ENCODE assay signal across 1 cellular context in genomic region chr17:30336369-30337171, GRCh38.
A peak's percentile ranks its signal among the peaks of the same experiment; 100 is the strongest.
TF ChIP-seq lines count a peak whose summit lies in the region.

No MANE protein-coding gene starts in this region.

TF ChIP-seq in A549, 52 proteins besides CTCF, POLR2A, EP300 and RAD21 (continued from another document):
- TF ChIP-seq E2F6 (IDR thresholded peaks at IDR 0.05; ENCODE audit: borderline replicate concordance, low read depth): no peak
- TF ChIP-seq ZSCAN20 (CRISPR knock-in tag; IDR thresholded peaks at IDR 0.05): 0 out of 2 replicates have a peak, but pooled peaks have one; percentile 49
- TF ChIP-seq CBX2 (IDR thresholded peaks at IDR 0.05; ENCODE audit: borderline replicate concordance, low read depth): no peak
- no peak; the same call in 1 of the 2 replicates for TF ChIP-seq HOXB5 (CRISPR knock-in tag; IDR thresholded peaks at IDR 0.05)
- peak; percentile 35; the same call in 1 of the 2 replicates for TF ChIP-seq EHF (CRISPR knock-in tag; IDR thresholded peaks at IDR 0.05)
- TF ChIP-seq PBX3 (IDR thresholded peaks at IDR 0.05): no peak
- TF ChIP-seq KDM1A (IDR thresholded peaks at IDR 0.05; ENCODE audit: low read depth): peak; percentile 11; the same call in 1 of the 2 replicates
- no peak for TF ChIP-seq RCOR1 (IDR thresholded peaks at IDR 0.05; ENCODE audit: low read depth, low read length)
- TF ChIP-seq CEBPB (IDR thresholded peaks at IDR 0.05): no peak
- TF ChIP-seq MAFK (IDR thresholded peaks at IDR 0.05; ENCODE audit: partially characterized antibody): no peak
- no peak for TF ChIP-seq PHF8 (IDR thresholded peaks at IDR 0.05; ENCODE audit: borderline replicate concordance, low read depth)
- no peak for TF ChIP-seq ZNF302 (CRISPR knock-in tag; IDR thresholded peaks at IDR 0.05)
- no peak for TF ChIP-seq BHLHE40 (IDR thresholded peaks at IDR 0.05; ENCODE audit: low read depth, low read length)
- no peak for TF ChIP-seq RARB (CRISPR knock-in tag; IDR thresholded peaks at IDR 0.05)
- peak; percentile 73 for TF ChIP-seq REST (IDR thresholded peaks at IDR 0.05)
- TF ChIP-seq ATOH8 (CRISPR knock-in tag; IDR thresholded peaks at IDR 0.05; ENCODE audit: low read depth): no peak
- no peak for TF ChIP-seq MYC (IDR thresholded peaks at IDR 0.05; ENCODE audit: borderline replicate concordance, low read length)
- TF ChIP-seq FOXS1 (CRISPR knock-in tag; IDR thresholded peaks at IDR 0.05): no peak
- TF ChIP-seq HES2 (IDR thresholded peaks at IDR 0.05): no peak
- no peak for TF ChIP-seq HOXA7 (CRISPR knock-in tag; IDR thresholded peaks at IDR 0.05)
- TF ChIP-seq CHD4 (IDR thresholded peaks at IDR 0.05; ENCODE audit: borderline replicate concordance): no peak
- peak; percentile 51; the same call in 1 of the 2 replicates for TF ChIP-seq RFX5 (IDR thresholded peaks at IDR 0.05)
- no peak for TF ChIP-seq TP53 (CRISPR knock-in tag; IDR thresholded peaks at IDR 0.05)
- TF ChIP-seq SMC3 (IDR thresholded peaks at IDR 0.05): peak; percentile 81
- TF ChIP-seq BCL3 (IDR thresholded peaks at IDR 0.05): no peak
- no peak for TF ChIP-seq USF2 (IDR thresholded peaks at IDR 0.05)
- TF ChIP-seq CBX8 (IDR thresholded peaks at IDR 0.05): no peak
- no peak for TF ChIP-seq HEYL (CRISPR knock-in tag; IDR thresholded peaks at IDR 0.05)
- TF ChIP-seq EHMT2 (IDR thresholded peaks at IDR 0.05; ENCODE audit: low read depth): peak; percentile 99
- TF ChIP-seq FOSL2 (IDR thresholded peaks at IDR 0.05): no peak
- TF ChIP-seq FOSL2 (CRISPR knock-in tag; IDR thresholded peaks at IDR 0.05): no peak
- TF ChIP-seq HDAC2 (IDR thresholded peaks at IDR 0.05): no peak
- TF ChIP-seq MAZ (IDR thresholded peaks at IDR 0.05; ENCODE audit: borderline replicate concordance, low read depth, low read length): no peak
- TF ChIP-seq HOXB13 (CRISPR knock-in tag; IDR thresholded peaks at IDR 0.05; ENCODE audit: low read depth): 0 out of 2 replicates have a peak, but pooled peaks have one; percentile 40
- TF ChIP-seq ESRRA (IDR thresholded peaks at IDR 0.05; ENCODE audit: borderline replicate concordance, low read length): peak; percentile 80; the same call in 1 of the 2 replicates
- no peak for TF ChIP-seq ZC3H11A (IDR thresholded peaks at IDR 0.05)
- TF ChIP-seq JUNB (IDR thresholded peaks at IDR 0.05): no peak
- no peak for TF ChIP-seq NR3C1 (IDR thresholded peaks at IDR 0.05)
- TF ChIP-seq CHD2 (IDR thresholded peaks at IDR 0.05; ENCODE audit: low read length, partially characterized antibody): no peak
- no peak for TF ChIP-seq TFCP2L1 (CRISPR knock-in tag; IDR thresholded peaks at IDR 0.05)
- TF ChIP-seq ZFP36 (IDR thresholded peaks at IDR 0.05; ENCODE audit: borderline replicate concordance, partially characterized antibody): no peak
- no peak for TF ChIP-seq FOSB (CRISPR knock-in tag; IDR thresholded peaks at IDR 0.05)
- no peak for TF ChIP-seq JUN (IDR thresholded peaks at IDR 0.05)
- TF ChIP-seq MAX (IDR thresholded peaks at IDR 0.05): no peak; the same call in 1 of the 2 replicates
- TF ChIP-seq NPAS2 (CRISPR knock-in tag; IDR thresholded peaks at IDR 0.05; ENCODE audit: borderline replicate concordance): no peak
- TF ChIP-seq KDM5A (IDR thresholded peaks at IDR 0.05): no peak
